Comparison of ENCODE assay signal across 13 cellular contexts in the genomic region with DNA sequence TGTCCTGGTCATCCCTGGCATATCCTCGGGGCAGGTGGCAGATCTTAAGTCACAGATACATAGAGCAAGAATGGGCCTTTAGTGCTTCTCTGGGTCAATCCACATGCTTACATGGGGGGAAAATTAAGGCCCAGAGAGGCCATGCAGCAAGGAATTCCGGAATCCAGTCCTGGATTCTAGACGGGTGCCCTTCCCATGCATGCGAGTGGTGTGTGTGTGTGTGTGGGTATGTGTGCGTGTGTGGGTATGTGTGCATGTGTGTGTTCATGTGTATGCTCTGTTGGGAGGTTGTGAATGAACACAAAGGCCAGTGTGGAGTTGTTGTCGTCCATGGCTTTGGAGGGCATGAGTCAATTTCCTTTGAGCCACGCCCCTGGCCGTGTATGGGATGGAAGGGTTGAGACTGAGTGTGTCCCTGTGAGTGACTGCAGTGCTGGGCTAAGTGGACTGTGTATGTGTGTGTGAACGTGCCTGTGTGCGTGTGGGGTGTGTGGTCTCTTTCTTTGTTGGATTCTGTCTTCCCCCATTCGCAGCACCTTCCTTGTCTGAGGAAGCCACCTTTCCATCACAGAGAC. TPM values are rescaled to one million over a fixed set of nuclear protein-coding genes. Genes with fewer than 3 reads are reported as not detected.
DNase-seq lines count a peak whose midpoint lies in the region; ATAC-seq and TF ChIP-seq lines count a peak whose summit lies in the region.
"Had no signal": no experiment of that assay in that cellular context is flagged by ENCODE, and none has a peak within 500 bp of the region (broad histone marks: within the 10 kb centered on the region; RNA-seq: fewer than 3 reads in every experiment).

No MANE protein-coding gene starts in this region.

- POLR2A ChIA-PET in A673 (lab: Charles Lee; ENCODE audit: low non-redundant PET), result no interaction called here

- peak; percentile 81 for DNase-seq in GM23248
- DNase-seq in NB4 (ENCODE audit: low read depth), result peak; percentile 24
- DNase-seq in dermis blood vessel endothelial cell, result peak; percentile 74
- peak; percentile 94 for DNase-seq in osteoblast (ENCODE audit: insufficient read length, low spot score, missing footprints)
- DNase-seq in NOMO-1 (lab: John Stamatoyannopoulos, UW; ENCODE audit: unreplicated experiment in 2 of 2), result no peak
- DNase-seq in A673 (ENCODE audit: low spot score), result no peak
- DNase-seq: amygdala, DMS79 treated with DMSO at 0.1 percent for 48 hours, NCI-H146, nephron progenitor cell, spleen had no signal

- H3K4me3 ChIP-seq in GM23248, result no peak overlapping the region
- H3K4me3 ChIP-seq in NB4 (ENCODE audit: low read depth, low read length), result no peak overlapping the region
- no peak overlapping the region for H3K4me3 ChIP-seq in osteoblast (ENCODE audit: insufficient read depth, low read length)
- no peak overlapping the region for H3K4me3 ChIP-seq in A673 (ENCODE audit: low read depth, low read length, poor library complexity, severe bottlenecking)
- H3K4me3 ChIP-seq: esophagus muscularis mucosa, spleen had no signal

- H3K79me2 ChIP-seq in GM23248 (ENCODE audit: insufficient read depth) (no peaks in the 10 kb centered on the region), osteoblast (ENCODE audit: insufficient read depth, low read length) (no peaks in the 10 kb centered on the region)

- WGBS in GM23248 (ENCODE audit: low coverage in 1 of 2, low lambda C conversion rate in 2 of 2, missing lambda C conversion rate in 2 of 2), 2 experiments, result 35 to 40% methylated on average over 11 of the region's 11 CpGs

- ATAC-seq in HG03432 (IDR thresholded peaks at IDR 0.05; ENCODE audit: unreplicated experiment), result no peak

- no peak overlapping the region for H3K4me2 ChIP-seq in GM23248 (ENCODE audit: unreplicated experiment)
- no peak overlapping the region for H3K4me2 ChIP-seq in osteoblast (ENCODE audit: insufficient read depth, low read length)

- no peak overlapping the region for H3K9ac ChIP-seq in GM23248

- intact Hi-C loops in A673 (cut with micrococcal nuclease; ENCODE audit: unreplicated experiment), result no loop called here

- H3K9me2 ChIP-seq in GM23248 (ENCODE audit: insufficient read depth), result no peaks in the 10 kb centered on the region

- H2AFZ ChIP-seq in GM23248, result 0 out of 2 replicates have a peak overlapping the region, but pooled peaks have one; percentile 47
- peak overlapping the region; percentile 45 for H2AFZ ChIP-seq in osteoblast (ENCODE audit: low read length)

- H3K36me3 ChIP-seq in GM23248 (ENCODE audit: low read depth) (no peaks in the 10 kb centered on the region), osteoblast (ENCODE audit: insufficient read depth, low read length) (no peaks in the 10 kb centered on the region), A673 (ENCODE audit: insufficient read depth, low read length, poor library complexity, severe bottlenecking) (no peaks in the 10 kb centered on the region)
- H3K36me3 ChIP-seq: esophagus muscularis mucosa, spleen had no signal

- H3K9me3 ChIP-seq in GM23248 (ENCODE audit: low read depth), result no peaks in the 10 kb centered on the region
- no peaks in the 10 kb centered on the region for H3K9me3 ChIP-seq in osteoblast (ENCODE audit: low read depth, low read length)
- H3K9me3 ChIP-seq in A673 (ENCODE audit: low read depth, low read length, poor library complexity, severe bottlenecking), result no peaks in the 10 kb centered on the region
- H3K9me3 ChIP-seq: spleen had no signal

- CTCF ChIA-PET in A673 (lab: Charles Lee), result interaction anchor here (0.8 kb wide), 1 partner anchor 214 kb away, joined by 3 read pairs; the partner anchor contains the start of gene IFT27

- H3K27me3 ChIP-seq in GM23248 (replicated peaks; ENCODE audit: insufficient read depth), result peaks cover 18% of the 10 kb centered on the region
- H3K27me3 ChIP-seq in osteoblast (ENCODE audit: insufficient read depth, low read length), result peaks cover 14% of the 10 kb centered on the region
- no peaks in the 10 kb centered on the region for H3K27me3 ChIP-seq in A673 (replicated peaks; ENCODE audit: insufficient read depth, low read depth, low read length, poor library complexity)

- in situ Hi-C loops in GM23248 (cut with MboI), result no loop called here

- H4K20me1 ChIP-seq in GM23248 (ENCODE audit: insufficient read depth) (no peaks in the 10 kb centered on the region), osteoblast (ENCODE audit: insufficient read depth, low read length) (no peaks in the 10 kb centered on the region)

- TF ChIP-seq CTCF in NB4 (IDR thresholded peaks at IDR 0.05; ENCODE audit: low read depth, low read length), result no peak
- no peak for TF ChIP-seq CTCF in osteoblast (IDR thresholded peaks at IDR 0.05; ENCODE audit: extremely low read depth, low read depth, low read length)
- no peak for TF ChIP-seq CTCF in A673 (conservative IDR thresholded peaks at IDR 0.05; ENCODE audit: low read depth, low read length)

- H3K4me1 ChIP-seq in GM23248 (ENCODE audit: insufficient read depth) (peaks cover 9% of the 10 kb centered on the region; the same call in 1 of the 2 replicates), osteoblast (ENCODE audit: insufficient read depth, low read length) (peaks cover 6% of the 10 kb centered on the region), A673 (ENCODE audit: insufficient read depth, low read length, poor library complexity, severe bottlenecking) (no peaks in the 10 kb centered on the region)
- H3K4me1 ChIP-seq: esophagus muscularis mucosa had no signal

- no peak for TF ChIP-seq POLR2A in NB4 (IDR thresholded peaks at IDR 0.05; ENCODE audit: extremely low read depth, insufficient read length)

- H3F3A ChIP-seq in GM23248 (ENCODE audit: insufficient read depth), result no peaks in the 10 kb centered on the region

- BruUV-seq in A673 (replicated peaks; lab: Mats Ljungman, UMichigan), result no TSS peak

- no peak overlapping the region for H3K27ac ChIP-seq in GM23248
- H3K27ac ChIP-seq in osteoblast (ENCODE audit: low read depth, low read length), result no peak overlapping the region
- no peak overlapping the region for H3K27ac ChIP-seq in A673 (ENCODE audit: low read depth, low read length, poor library complexity, severe bottlenecking)
- H3K27ac ChIP-seq: esophagus muscularis mucosa, spleen had no signal

RNA-seq across cellular contexts. Expression of gene EIF3D, which starts 33.4 kb away (rescaled TPM):
- 310 and 377 TPM in 2 replicates for total RNA-seq in GM23248 (2014; rRNA removed; shearing (Covaris generic))
- polyA plus RNA-seq in GM23248 (2016; fragmentation: Nextera tagmentation; extraction: Ambion mirVana), result 122 and 129 TPM in 2 replicates
- 462 and 522 TPM in 2 replicates for total RNA-seq in dermis blood vessel endothelial cell
- total RNA-seq in osteoblast, result 393 and 412 TPM in 2 replicates
- 237 and 249 TPM in 2 replicates for total RNA-seq in A673 (2021)

RNA-seq across cellular contexts. Expression of gene FOXRED2, which starts 55.5 kb away (rescaled TPM):
- total RNA-seq in GM23248 (2014; rRNA removed; shearing (Covaris generic)), result 4.2 and 4.4 TPM in 2 replicates
- polyA plus RNA-seq in GM23248 (2016; fragmentation: Nextera tagmentation; extraction: Ambion mirVana), result 5.0 and 6.5 TPM in 2 replicates
- total RNA-seq in dermis blood vessel endothelial cell, result 8.7 and 11.5 TPM in 2 replicates
- total RNA-seq in osteoblast, result 15.9 and 16.3 TPM in 2 replicates
- total RNA-seq in A673 (2021), result 53.8 and 60.4 TPM in 2 replicates

Comparison
In these comparisons a context has a peak if more than half of its experiments do, and no peak if none do; other contexts are left out.
1. DNase-seq: peak in GM23248 (single experiment), NB4 (single experiment), dermis blood vessel endothelial cell (single experiment) and osteoblast (single experiment); none in NOMO-1 (0 of 2) and A673 (single experiment).